In genomic region chr10:33270971-33271370, GRCh38 we compare ENCODE assay signal across 16 cellular contexts.
DNase-seq lines count a peak whose midpoint lies in the region; ATAC-seq and TF ChIP-seq lines count a peak whose summit lies in the region.
"Had no signal": no experiment of that assay in that cellular context is flagged by ENCODE, and none has a peak within 500 bp of the region (broad histone marks: within the 10 kb centered on the region; RNA-seq: fewer than 3 reads in every experiment).

No MANE protein-coding gene starts in this region.

- H3K79me2 ChIP-seq in smooth muscle cell (ENCODE audit: low read depth) = peaks cover 46% of the 10 kb centered on the region

- intact Hi-C loops in MCF 10A (cut with micrococcal nuclease) = loop anchor here (5.0 kb wide), 1 partner anchor 259 kb away; no protein-coding TSS in a partner anchor
- intact Hi-C loops in breast epithelium (cut with DNase I; ENCODE audit: low total_unique reads) = no loop called here

- TF ChIP-seq CTCF in MCF 10A (IDR thresholded peaks at IDR 0.05; ENCODE audit: unreplicated experiment) (no peak), breast epithelium (IDR thresholded peaks at IDR 0.05) (no peak), brain (conservative IDR thresholded peaks at IDR 0.05) (no peak), smooth muscle cell (IDR thresholded peaks at IDR 0.05; ENCODE audit: borderline replicate concordance, insufficient read depth, poor library complexity, severe bottlenecking) (no peak)

- CTCF ChIA-PET in MCF 10A (lab: Yijun Ruan, JAX) = interaction anchor here (1.2 to 4.6 kb wide), 2 partner anchors 77 to 78 kb away, joined by 5 to 30 read pairs; no protein-coding TSS in a partner anchor

- no peak overlapping the region for H3K4me2 ChIP-seq in smooth muscle cell
- H3K4me2 ChIP-seq: BLaER1 treated with 17β-estradiol and CSF1 and Interleukin-3, amounts not matched to agents 10 nM and 100 nM had no signal

- no peak overlapping the region for H3K4me3 Mint-ChIP-seq in MCF 10A (ENCODE audit: unreplicated experiment)
- H3K4me3 Mint-ChIP-seq in brain = peak overlapping the region in 1 of 5 experiments; percentile 32

- no peak for TF ChIP-seq POLR2A in breast epithelium (IDR thresholded peaks at IDR 0.05)

- no peak overlapping the region for H3K27ac ChIP-seq in breast epithelium
- peak overlapping the region; percentile 76 for H3K27ac ChIP-seq in smooth muscle cell (ENCODE audit: low read depth)
- H3K27ac ChIP-seq: 22Rv1; BLaER1 treated with 17β-estradiol and CSF1 and Interleukin-3, amounts not matched to agents 10 nM and 100 nM had no signal

- H3K4me1 ChIP-seq in breast epithelium (peaks cover 0 to 5% of the 10 kb centered on the region in 2 donors), smooth muscle cell (ENCODE audit: low read depth) (peaks cover 34% of the 10 kb centered on the region)

- H3K27me3 ChIP-seq in breast epithelium (no peaks in the 10 kb centered on the region), smooth muscle cell (ENCODE audit: low read depth) (no peaks in the 10 kb centered on the region)
- H3K27me3 ChIP-seq: BLaER1 treated with 17β-estradiol and CSF1 and Interleukin-3, amounts not matched to agents 10 nM and 100 nM had no signal

- H3K36me3 Mint-ChIP-seq in MCF 10A (ENCODE audit: insufficient read depth, unreplicated experiment) = no peaks in the 10 kb centered on the region
- peaks cover 18% of the 10 kb centered on the region for H3K36me3 Mint-ChIP-seq in brain

- no peak for DNase-seq in MCF 10A (ENCODE audit: unreplicated experiment)
- no peak for DNase-seq in breast epithelium (ENCODE audit: low spot score in 2 of 2)
- peak; percentile 45 for DNase-seq in globus pallidus (ENCODE audit: low spot score)
- no peak for DNase-seq in smooth muscle cell (lab: John Stamatoyannopoulos, UW; ENCODE audit: unreplicated experiment)
- no peak for DNase-seq in NCI-H1105 (lab: John Stamatoyannopoulos, UW)
- no peak for DNase-seq in NOMO-1 treated with DMSO at 0.1 percent for 48 hours (lab: John Stamatoyannopoulos, UW; ENCODE audit: unreplicated experiment)
- DNase-seq: GF-D8, MM.1S, NCI-H1105 treated with DMSO at 0.1 percent for 48 hours, NCI-H187, NCI-H2171, NCI-H774 had no signal

- WGBS in smooth muscle cell (ENCODE audit: low lambda C conversion rate) = 59% methylated on average over 1 of the region's 1 CpG

- no peaks in the 10 kb centered on the region for H3K9me3 ChIP-seq in breast epithelium
- H3K9me3 ChIP-seq in smooth muscle cell (replicated peaks; ENCODE audit: low read depth) = no peaks in the 10 kb centered on the region
- H3K9me3 ChIP-seq: BLaER1 treated with 17β-estradiol and CSF1 and Interleukin-3, amounts not matched to agents 10 nM and 100 nM had no signal

- no peak overlapping the region for H3K9ac ChIP-seq in smooth muscle cell (ENCODE audit: low read depth)
- H3K9ac ChIP-seq: BLaER1 treated with 17β-estradiol and CSF1 and Interleukin-3, amounts not matched to agents 10 nM and 100 nM had no signal

- POLR2A ChIA-PET in MCF 10A (lab: Yijun Ruan, JAX) = interaction anchor here (3.6 kb wide), 1 partner anchor 20 kb away, joined by 32 read pairs; no protein-coding TSS in a partner anchor

- no peak for ATAC-seq in GM18519 (IDR thresholded peaks at IDR 0.05; ENCODE audit: low FRiP score, unreplicated experiment)

- H3K4me1 Mint-ChIP-seq in MCF 10A (ENCODE audit: insufficient read depth, unreplicated experiment) (peaks cover 29% of the 10 kb centered on the region), brain (peaks cover 49% of the 10 kb centered on the region)

- no peak overlapping the region for H2AFZ ChIP-seq in smooth muscle cell (ENCODE audit: low read depth)

- H3K27me3 Mint-ChIP-seq in MCF 10A (ENCODE audit: insufficient read depth, unreplicated experiment) = no peaks in the 10 kb centered on the region
- H3K27me3 Mint-ChIP-seq in brain = peaks cover 3% of the 10 kb centered on the region

- H3K4me3 ChIP-seq in breast epithelium = no peak overlapping the region
- no peak overlapping the region for H3K4me3 ChIP-seq in smooth muscle cell
- H3K4me3 ChIP-seq: BLaER1 treated with 17β-estradiol and CSF1 and Interleukin-3, amounts not matched to agents 10 nM and 100 nM had no signal

- H3F3A ChIP-seq in smooth muscle cell (ENCODE audit: low read depth) = peaks cover 2% of the 10 kb centered on the region

- H3K27ac Mint-ChIP-seq in MCF 10A (ENCODE audit: low read depth, unreplicated experiment) = peak overlapping the region; percentile 94
- peak overlapping the region in 3 of 5 experiments; percentile 46 to 94 (median 72) for H3K27ac Mint-ChIP-seq in brain

- H3K36me3 ChIP-seq in breast epithelium (no peaks in the 10 kb centered on the region), smooth muscle cell (ENCODE audit: low read depth) (peaks cover 9% of the 10 kb centered on the region)

- H3K9me3 Mint-ChIP-seq in MCF 10A (ENCODE audit: unreplicated experiment) = no peaks in the 10 kb centered on the region
- peaks cover 0 to 7% (median 0%) of the 10 kb centered on the region in 5 experiments for H3K9me3 Mint-ChIP-seq in brain

- peaks cover 5% of the 10 kb centered on the region for H4K20me1 ChIP-seq in smooth muscle cell (ENCODE audit: low read depth)

- BruUV-seq in MCF 10A (replicated peaks; lab: Mats Ljungman, UMichigan) = no TSS peak
